ENCODE assay signal across 9 cellular contexts in genomic region chr5:135834639-135835529, GRCh38. TPM values are rescaled to one million over a fixed set of nuclear protein-coding genes. Genes with fewer than 3 reads are reported as not detected.
DNase-seq lines count a peak whose midpoint lies in the region; ATAC-seq and TF ChIP-seq lines count a peak whose summit lies in the region.
"Had no signal": no experiment of that assay in that cellular context is flagged by ENCODE, and none has a peak within 500 bp of the region (broad histone marks: within the 10 kb centered on the region; RNA-seq: fewer than 3 reads in every experiment).

Gene SLC25A48 (plus strand): TSS chr5:135834663. CDS start chr5:135834848, 185 bp downstream.

- H3K36me3 ChIP-seq in HCT116 (ENCODE audit: control insufficient read depth in 1 of 2, insufficient read depth in 2 of 2, low read length in 2 of 2): no peaks in the 10 kb centered on the region

- peak; percentile 93 for ATAC-seq in HCT116
- peak; percentile 93 for ATAC-seq in left lobe of liver
- ATAC-seq in stimulated activated memory B cell treated with anti-CD40 and anti-IgM and Interleukin-4, amounts not matched to agents 10 μg/mL and 1 μg/mL and 100 μg/mL, for 72 hours: peak; percentile 51
- ATAC-seq in GM21529 (IDR thresholded peaks at IDR 0.05; ENCODE audit: unreplicated experiment): no peak

- H2AFZ ChIP-seq in HCT116 (ENCODE audit: low read depth, low read length, poor library complexity, severe bottlenecking): peak within 1 kb of the TSS; percentile 97

- H3K4me3 Mint-ChIP-seq in stimulated activated memory B cell treated with anti-CD40 and anti-IgM and Interleukin-4, amounts not matched to agents 10 μg/mL and 1 μg/mL and 100 μg/mL, for 72 hours: no peak within 1 kb of the TSS

- H3K4me3 ChIP-seq in HCT116 (replicated peaks in 1 of 2; ENCODE audit: low read depth in 1 of 2, low read length in 2 of 2): peak within 1 kb of the TSS; percentile 45 to 60

- H3K27ac ChIP-seq in HCT116 (ENCODE audit: low read depth, low read length): no peak within 1 kb of the TSS
- H3K27ac ChIP-seq in caudate nucleus (ENCODE audit: low read depth, low read length): no peak within 1 kb of the TSS

- H3K27me3 ChIP-seq in HCT116 (ENCODE audit: insufficient read depth, low read length): no peaks in the 10 kb centered on the region

- intact Hi-C loops in HCT116 (cut with micrococcal nuclease): no loop called here

- peak; percentile 17 for DNase-seq in DMS79 (lab: John Stamatoyannopoulos, UW)
- DNase-seq in HCT116 (ENCODE audit: low read depth, low spot score): peak; percentile 58
- peak; percentile 67 for DNase-seq in NCI-H510A treated with DMSO at 0.1 percent for 48 hours (lab: John Stamatoyannopoulos, UW)
- peak in 42 of 61 donors; percentile 6 to 63 (median 35) for DNase-seq in caudate nucleus (lab: John Stamatoyannopoulos, UW)
- peak; percentile 81 for DNase-seq in left lobe of liver (ENCODE audit: low spot score)
- no peak for DNase-seq in amniotic stem cell (lab: John Stamatoyannopoulos, UW)

- TF ChIP-seq POLR2A in HCT116 (IDR thresholded peaks at IDR 0.05; ENCODE audit: borderline replicate concordance, extremely low read depth, insufficient read depth, insufficient read length): no peak

- RAD21 ChIA-PET in HCT116 (lab: Charles Lee; ENCODE audit: low non-redundant PET in 1 of 2, low total read pairs in 2 of 2, uncharacterized antibody in 2 of 2, unreplicated experiment in 2 of 2): no interaction called here

- H3K79me2 ChIP-seq in HCT116 (ENCODE audit: insufficient read depth, low read length): no peaks in the 10 kb centered on the region

- peaks cover 20% of the 10 kb centered on the region for H3K9me3 Mint-ChIP-seq in stimulated activated memory B cell treated with anti-CD40 and anti-IgM and Interleukin-4, amounts not matched to agents 10 μg/mL and 1 μg/mL and 100 μg/mL, for 72 hours

- H3K36me3 Mint-ChIP-seq in stimulated activated memory B cell treated with anti-CD40 and anti-IgM and Interleukin-4, amounts not matched to agents 10 μg/mL and 1 μg/mL and 100 μg/mL, for 72 hours: no peaks in the 10 kb centered on the region
- H3K36me3 Mint-ChIP-seq: T-cell had no signal

- peak within 1 kb of the TSS; percentile 87 for H3K4me2 ChIP-seq in HCT116 (ENCODE audit: low read length)

- POLR2A ChIA-PET in HCT116 (lab: Charles Lee): no interaction called here

- peak in 2 of 3 experiments; percentile 36 to 72; a peak in 3 of 6 replicates for TF ChIP-seq CTCF in HCT116 (IDR thresholded peaks at IDR 0.05 in 2 of 3, conservative IDR thresholded peaks at IDR 0.05 in 1 of 3; ENCODE audit: borderline replicate concordance in 1 of 3, insufficient read depth in 1 of 3, low read depth in 2 of 3, low read length in 2 of 3)

- no peak within 1 kb of the TSS for H3K27ac Mint-ChIP-seq in stimulated activated memory B cell treated with anti-CD40 and anti-IgM and Interleukin-4, amounts not matched to agents 10 μg/mL and 1 μg/mL and 100 μg/mL, for 72 hours

- peaks cover 53% of the 10 kb centered on the region for H3K27me3 Mint-ChIP-seq in stimulated activated memory B cell treated with anti-CD40 and anti-IgM and Interleukin-4, amounts not matched to agents 10 μg/mL and 1 μg/mL and 100 μg/mL, for 72 hours

- no peaks in the 10 kb centered on the region for H3K9me2 ChIP-seq in HCT116 (ENCODE audit: insufficient read depth)

- H3K9ac ChIP-seq in HCT116 (ENCODE audit: low read length): peak within 1 kb of the TSS; percentile 57

- H3K9me3 ChIP-seq in HCT116 (ENCODE audit: control insufficient read depth in 1 of 2, insufficient read depth in 1 of 2, low read depth in 1 of 2, low read length in 2 of 2): no peaks in the 10 kb centered on the region

- peaks cover 0 to 16% of the 10 kb centered on the region in 2 experiments; a peak in 1 of 4 replicates for H3K4me1 ChIP-seq in HCT116 (ENCODE audit: control insufficient read depth in 1 of 2, insufficient read depth in 2 of 2, low read length in 2 of 2)

- CTCF ChIA-PET in HCT116 (lab: Charles Lee): interaction anchor here (0.8 to 1.8 kb wide), 4 partner anchors 268 to 378 kb away, joined by 3 to 6 read pairs (median 5); no protein-coding TSS in a partner anchor

- H4K20me1 ChIP-seq in HCT116 (ENCODE audit: insufficient read depth): no peaks in the 10 kb centered on the region

- no TSS peak for BruUV-seq in HCT116 (replicated peaks; lab: Mats Ljungman, UMichigan)

- TF ChIP-seq RAD21 in HCT116 (IDR thresholded peaks at IDR 0.05; ENCODE audit: low read depth): no peak

- H3K4me1 Mint-ChIP-seq in stimulated activated memory B cell treated with anti-CD40 and anti-IgM and Interleukin-4, amounts not matched to agents 10 μg/mL and 1 μg/mL and 100 μg/mL, for 72 hours: peaks cover 7% of the 10 kb centered on the region

TF ChIP-seq in HCT116, 20 proteins besides CTCF, POLR2A, EP300 and RAD21:
- TF ChIP-seq MAX (IDR thresholded peaks at IDR 0.05): peak; percentile 43; the same call in 1 of the 2 replicates
- no peak for TF ChIP-seq JUND (IDR thresholded peaks at IDR 0.05)
- TF ChIP-seq EZH2phosphoT487 (IDR thresholded peaks at IDR 0.05; ENCODE audit: borderline replicate concordance): no peak

RNA-seq across cellular contexts. Expression of gene SLC25A48, which starts in this region (rescaled TPM):
- total RNA-seq in HCT116 (2021; ENCODE audit: unreplicated experiment): 2.8 TPM
- 1.1 and 2.0 TPM in 2 replicates for polyA plus RNA-seq in HCT116 (2012)
- total RNA-seq in left lobe of liver: 5.8 TPM
- total RNA-seq: T-cell had no signal
